In the genomic region with DNA sequence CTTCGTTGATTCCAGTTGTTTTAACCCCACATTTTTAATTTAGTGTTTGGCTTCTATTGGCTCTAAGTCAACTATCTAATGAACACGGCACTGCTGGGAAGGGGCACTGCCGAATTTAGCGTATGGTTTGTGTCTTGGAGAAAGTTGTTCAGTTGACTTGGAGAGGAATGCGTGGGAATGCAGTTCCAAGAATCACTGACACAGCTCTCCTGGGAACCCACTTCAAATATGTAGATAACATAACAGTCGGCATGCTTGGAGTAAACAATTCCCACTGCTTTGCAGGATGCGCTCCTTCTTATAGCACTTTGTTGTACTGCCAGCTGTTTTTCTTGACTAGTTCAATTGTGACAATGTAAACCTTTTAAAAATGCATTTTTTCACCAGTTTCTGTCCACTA, we compare ENCODE assay signal across 1 cellular context.
TF ChIP-seq lines count a peak whose summit lies in the region.

No MANE protein-coding gene starts in this region.

TF ChIP-seq in SK-N-SH, 30 proteins besides CTCF, POLR2A, EP300 and RAD21 (continued from another document):
- TF ChIP-seq, protein P1, sequence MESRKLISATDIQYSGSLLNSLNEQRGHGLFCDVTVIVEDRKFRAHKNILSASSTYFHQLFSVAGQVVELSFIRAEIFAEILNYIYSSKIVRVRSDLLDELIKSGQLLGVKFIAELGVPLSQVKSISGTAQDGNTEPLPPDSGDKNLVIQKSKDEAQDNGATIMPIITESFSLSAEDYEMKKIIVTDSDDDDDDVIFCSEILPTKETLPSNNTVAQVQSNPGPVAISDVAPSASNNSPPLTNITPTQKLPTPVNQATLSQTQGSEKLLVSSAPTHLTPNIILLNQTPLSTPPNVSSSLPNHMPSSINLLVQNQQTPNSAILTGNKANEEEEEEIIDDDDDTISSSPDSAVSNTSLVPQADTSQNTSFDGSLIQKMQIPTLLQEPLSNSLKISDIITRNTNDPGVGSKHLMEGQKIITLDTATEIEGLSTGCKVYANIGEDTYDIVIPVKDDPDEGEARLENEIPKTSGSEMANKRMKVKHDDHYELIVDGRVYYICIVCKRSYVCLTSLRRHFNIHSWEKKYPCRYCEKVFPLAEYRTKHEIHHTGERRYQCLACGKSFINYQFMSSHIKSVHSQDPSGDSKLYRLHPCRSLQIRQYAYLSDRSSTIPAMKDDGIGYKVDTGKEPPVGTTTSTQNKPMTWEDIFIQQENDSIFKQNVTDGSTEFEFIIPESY (IDR thresholded peaks at IDR 0.05; ENCODE audit: borderline replicate concordance, low read depth): no peak
- TF ChIP-seq SIN3A (IDR thresholded peaks at IDR 0.05; ENCODE audit: borderline replicate concordance, low read depth, low read length) (no peak), ELF1 (IDR thresholded peaks at IDR 0.05) (no peak)
TF ChIP-seq in SK-N-SH: peak in this region for 0.
